8 cellular contexts compared by ENCODE assay signal in genomic region chr16:1826691-1827573, GRCh38. TPM values are rescaled to one million over a fixed set of nuclear protein-coding genes. Genes with fewer than 3 reads are reported as not detected.
A peak's percentile ranks its signal among the peaks of the same experiment; 100 is the strongest.
DNase-seq lines count a peak whose midpoint lies in the region; ATAC-seq, FAIRE-seq and TF ChIP-seq lines count a peak whose summit lies in the region.

TSS of gene FAHD1 (plus strand) at chr16:1827206. CDS start at chr16:1827239, 33 bp downstream.
TSS of gene HAGH (minus strand) at chr16:1826825. CDS start at chr16:1826787, 38 bp downstream.

- H3K27ac ChIP-seq in angular gyrus (ENCODE audit: low read depth, low read length): peak within 1 kb of the TSS; percentile 81

- peak; percentile 97 for FAIRE-seq in urothelium cell line (lab: Jason Lieb, UNC)

- intact Hi-C loops in left ventricle myocardium superior (cut with micrococcal nuclease): no loop called here

- DNase-seq in NCI-H187 treated with DMSO at 0.1 percent for 48 hours (lab: John Stamatoyannopoulos, UW) (peak; percentile 80), T-helper 2 cell (peak; percentile 83 to 95 (median 86)), left ventricle myocardium superior (peak; percentile 97), pulmonary artery endothelial cell (ENCODE audit: low read depth, low spot score) (peak; percentile 87), urothelium cell line (ENCODE audit: low spot score) (peak; percentile 100)

- TF ChIP-seq POLR2A in GM18505 (IDR thresholded peaks at IDR 0.05; ENCODE audit: borderline replicate concordance, extremely low read depth, insufficient read depth, insufficient read length): peak; percentile 76

- ATAC-seq in GM18505 (IDR thresholded peaks at IDR 0.05; ENCODE audit: unreplicated experiment) (peak; percentile 74), HG02970 (IDR thresholded peaks at IDR 0.05; ENCODE audit: low FRiP score, unreplicated experiment) (peak; percentile 84), left ventricle myocardium superior (peak; percentile 95)

RNA-seq across cellular contexts. Expression of gene FAHD1, which starts in this region (rescaled TPM):
- total RNA-seq in left ventricle myocardium superior (30.0 TPM), pulmonary artery endothelial cell (91.9 and 93.0 TPM in 2 replicates)

RNA-seq across cellular contexts. Expression of gene HAGH, which starts in this region (rescaled TPM):
- 182 TPM for total RNA-seq in left ventricle myocardium superior
- total RNA-seq in pulmonary artery endothelial cell: 76.2 and 78.9 TPM in 2 replicates

Comparison
In these comparisons a context has a peak if more than half of its experiments do, and no peak if none do; other contexts are left out.
1. Peak in every context shown above with its lines: DNase-seq, ATAC-seq and H3K27ac ChIP-seq.